1 cellular context compared by ENCODE assay signal in genomic region chr20:23671479-23671878, GRCh38.
TF ChIP-seq lines count a peak whose summit lies in the region.

No MANE protein-coding gene starts in this region.

TF ChIP-seq in HepG2, 621 proteins besides CTCF, POLR2A, EP300 and RAD21:
- TF ChIP-seq ZNF337 (CRISPR knock-in tag; IDR thresholded peaks at IDR 0.05; ENCODE audit: borderline replicate concordance, low read depth) (no peak), USF2 (IDR thresholded peaks at IDR 0.05; ENCODE audit: low read depth, low read length) (peak; percentile 24; the same call in 1 of the 2 replicates), USF2 (CRISPR knock-in tag; IDR thresholded peaks at IDR 0.05; ENCODE audit: borderline replicate concordance) (no peak), MATR3 (CRISPR knock-in tag; IDR thresholded peaks at IDR 0.05) (no peak), CBX2 (IDR thresholded peaks at IDR 0.05; ENCODE audit: low read depth, low read length) (no peak), CBX2 (CRISPR knock-in tag; IDR thresholded peaks at IDR 0.05; ENCODE audit: low read depth) (no peak)
TF ChIP-seq in HepG2: peak in this region for 1.
